Comparison of ENCODE assay signal across 8 cellular contexts in genomic region chr2:39124770-39125075, GRCh38. TPM values are rescaled to one million over a fixed set of nuclear protein-coding genes. Genes with fewer than 3 reads are reported as not detected.
DNase-seq lines count a peak whose midpoint lies in the region; ATAC-seq and TF ChIP-seq lines count a peak whose summit lies in the region.

No MANE protein-coding gene starts in this region.

- no peaks in the 10 kb centered on the region for H3K27me3 Mint-ChIP-seq in activated T-helper 2 cell treated with anti-CD3 and anti-CD28 coated beads, Interferon-gamma antibody, Interleukin-2, Interleukin-4, amounts not matched to agents 10 μg/mL and 5 μg/mL and 100 μg/mL, durations not matched to agents 14 hours and 24 hours and 36 hours (ENCODE audit: low read depth)

- H3K9me3 Mint-ChIP-seq in activated T-helper 2 cell treated with anti-CD3 and anti-CD28 coated beads, Interferon-gamma antibody, Interleukin-2, Interleukin-4, amounts not matched to agents 10 μg/mL and 5 μg/mL and 100 μg/mL, durations not matched to agents 14 hours and 24 hours and 36 hours = no peaks in the 10 kb centered on the region

- H3K36me3 Mint-ChIP-seq in activated T-helper 2 cell treated with anti-CD3 and anti-CD28 coated beads, Interferon-gamma antibody, Interleukin-2, Interleukin-4, amounts not matched to agents 10 μg/mL and 5 μg/mL and 100 μg/mL, durations not matched to agents 14 hours and 24 hours and 36 hours (ENCODE audit: low read depth) = peaks cover under 1% of the 10 kb centered on the region

- 0 to 1% methylated on average over 9 of the region's 9 CpGs for WGBS in heart right ventricle, 2 donors

- DNase-seq in activated gamma-delta T cell treated with Interleukin-2 at 50 U/mL for 16 hours = peak; percentile 34
- DNase-seq in activated gamma-delta T cell (lab: John Stamatoyannopoulos, UW) = no peak
- DNase-seq in activated T-helper 2 cell treated with anti-CD3 and anti-CD28 coated beads, Interferon-gamma antibody, Interleukin-2, Interleukin-4, amounts not matched to agents 10 μg/mL and 5 μg/mL and 100 μg/mL, durations not matched to agents 14 hours and 24 hours and 36 hours (ENCODE audit: low spot score) = no peak
- peak in 1 of 2 donors; percentile 30 for DNase-seq in heart right ventricle
- no peak for DNase-seq in T-helper 9 cell

- H3K4me2 ChIP-seq in skeletal muscle satellite cell (ENCODE audit: low read length) = peak overlapping the region; percentile 92

- H3K27me3 ChIP-seq in heart right ventricle (no peaks in the 10 kb centered on the region), skeletal muscle satellite cell (ENCODE audit: control insufficient read depth, insufficient read depth, low read length) (no peaks in the 10 kb centered on the region)

- TF ChIP-seq CTCF in heart right ventricle (IDR thresholded peaks at IDR 0.05) = no peak

- H3K4me3 ChIP-seq in heart right ventricle (peak overlapping the region; percentile 47 to 85 (median 80)), skeletal muscle satellite cell (ENCODE audit: low read length) (peak overlapping the region; percentile 90)

- H3K27ac Mint-ChIP-seq in activated T-helper 2 cell treated with anti-CD3 and anti-CD28 coated beads, Interferon-gamma antibody, Interleukin-2, Interleukin-4, amounts not matched to agents 10 μg/mL and 5 μg/mL and 100 μg/mL, durations not matched to agents 14 hours and 24 hours and 36 hours = peak overlapping the region; percentile 96

- intact Hi-C loops in activated T-helper 2 cell treated with anti-CD3 and anti-CD28 coated beads, Interferon-gamma antibody, Interleukin-2, Interleukin-4, amounts not matched to agents 10 μg/mL and 5 μg/mL and 100 μg/mL, durations not matched to agents 14 hours and 24 hours and 36 hours (cut with micrococcal nuclease) = loop anchor here (2.0 to 10.0 kb wide), 9 partner anchors 56 to 1750 kb away; partner anchors contain the start of genes MAP4K3 and SRSF7
- intact Hi-C loops in heart right ventricle (cut with DNase I) = loop anchor here in 7 of 10 donors (2.0 to 10.0 kb wide), 6 partner anchors 60 to 600 kb away; no protein-coding TSS in a partner anchor

- ATAC-seq in heart right ventricle = peak in 7 of 8 donors; percentile 1 to 32 (median 14)
- no peak for ATAC-seq in HG03039 (IDR thresholded peaks at IDR 0.05; ENCODE audit: unreplicated experiment)
- ATAC-seq in HG03135 (IDR thresholded peaks at IDR 0.05; ENCODE audit: unreplicated experiment) = no peak

- peak overlapping the region; percentile 88 for H3K9ac ChIP-seq in skeletal muscle satellite cell (ENCODE audit: low read depth, low read length)

- peak overlapping the region; percentile 97 for H3K4me3 Mint-ChIP-seq in activated T-helper 2 cell treated with anti-CD3 and anti-CD28 coated beads, Interferon-gamma antibody, Interleukin-2, Interleukin-4, amounts not matched to agents 10 μg/mL and 5 μg/mL and 100 μg/mL, durations not matched to agents 14 hours and 24 hours and 36 hours (ENCODE audit: low read depth)

- no peaks in the 10 kb centered on the region for H3K9me3 ChIP-seq in heart right ventricle
- no peaks in the 10 kb centered on the region for H3K9me3 ChIP-seq in skeletal muscle satellite cell (replicated peaks; ENCODE audit: low read length)

- H3K36me3 ChIP-seq in heart right ventricle = no peaks in the 10 kb centered on the region
- no peaks in the 10 kb centered on the region for H3K36me3 ChIP-seq in skeletal muscle satellite cell (ENCODE audit: insufficient read depth, low read length)

- peaks cover 51% of the 10 kb centered on the region for H3K4me1 Mint-ChIP-seq in activated T-helper 2 cell treated with anti-CD3 and anti-CD28 coated beads, Interferon-gamma antibody, Interleukin-2, Interleukin-4, amounts not matched to agents 10 μg/mL and 5 μg/mL and 100 μg/mL, durations not matched to agents 14 hours and 24 hours and 36 hours (ENCODE audit: low read depth)

- H3K4me1 ChIP-seq in heart right ventricle (peaks cover 0 to 54% (median 25%) of the 10 kb centered on the region in 9 donors), skeletal muscle satellite cell (ENCODE audit: control insufficient read depth, insufficient read depth, low read length) (peaks cover 19% of the 10 kb centered on the region)

- peak overlapping the region; percentile 80 to 95 (median 90) for H3K27ac ChIP-seq in heart right ventricle

RNA-seq across cellular contexts. Expression of gene SOS1, which starts 3.9 kb away (rescaled TPM):
- 52.6 and 64.2 TPM in 2 replicates for total RNA-seq in activated T-helper 2 cell treated with anti-CD3 and anti-CD28 coated beads, Interferon-gamma antibody, Interleukin-2, Interleukin-4, amounts not matched to agents 10 μg/mL and 5 μg/mL and 100 μg/mL, durations not matched to agents 14 hours and 24 hours and 36 hours
- total RNA-seq in heart right ventricle = 10 to 100 TPM; 20.6 to 37.8 (median 23.8) TPM
- polyA plus RNA-seq in heart right ventricle = 1 to 10 TPM; 5.8 to 7.8 TPM
- total RNA-seq in skeletal muscle satellite cell (2012; rRNA removed) = 9.4 TPM in 2 replicates

Comparison
In these comparisons a context has a peak if more than half of its experiments do, and no peak if none do; other contexts are left out.
1. ATAC-seq: peak in heart right ventricle (7 of 8); none in HG03039 (single experiment) and HG03135 (single experiment).